Comparison of ENCODE assay signal across 8 cellular contexts in genomic region chr20:41316602-41317535, GRCh38. TPM values are rescaled to one million over a fixed set of nuclear protein-coding genes. Genes with fewer than 3 reads are reported as not detected.
DNase-seq lines count a peak whose midpoint lies in the region; ATAC-seq, FAIRE-seq and TF ChIP-seq lines count a peak whose summit lies in the region.

No MANE protein-coding gene starts in this region.

- H3K27ac ChIP-seq in HL-60 (replicated peaks) = peak overlapping the region; percentile 68
- H3K27ac ChIP-seq in temporal lobe (ENCODE audit: low read depth, low read length) = peak overlapping the region; percentile 91

- DNase-seq in CMK (ENCODE audit: low read depth) = peak; percentile 37
- peak; percentile 49 to 58 for DNase-seq in HL-60 (ENCODE audit: low read depth in 1 of 2, low spot score in 1 of 2)
- peak; percentile 66 for DNase-seq in RPMI8226
- peak; percentile 70 for DNase-seq in activated gamma-delta T cell treated with anti-CD3 and anti-CD28 coated beads, Interleukin-2, amount 50 U/mL, for 16 hours (ENCODE audit: low read depth)
- DNase-seq in frontal cortex (ENCODE audit: low spot score in 2 of 2) = peak; percentile 86 to 88
- DNase-seq in nucleus accumbens (lab: John Stamatoyannopoulos, UW) = peak in 54 of 56 donors; percentile 31 to 89 (median 73)

- H3K4me3 ChIP-seq in HL-60 (replicated peaks; ENCODE audit: insufficient read depth, low read length) = peak overlapping the region; percentile 92

- no peak for TF ChIP-seq CTCF in HL-60 (IDR thresholded peaks at IDR 0.05; ENCODE audit: insufficient read depth, low read length)

- FAIRE-seq in frontal cortex (lab: Jason Lieb, UNC) = no peak

- ATAC-seq in GM19468 (IDR thresholded peaks at IDR 0.05; ENCODE audit: extremely low read depth, unreplicated experiment) = peak; percentile 26

- H3K27me3 ChIP-seq in HL-60 (ENCODE audit: insufficient read depth, poor library complexity, severe bottlenecking) = no peaks in the 10 kb centered on the region

RNA-seq across cellular contexts. Expression of gene ZHX3, which starts 0.7 kb away (rescaled TPM):
- total RNA-seq in frontal cortex (14.3 TPM), temporal lobe (28.5 TPM)

RNA-seq across cellular contexts. Expression of gene LPIN3, which starts 23.8 kb away (rescaled TPM):
- total RNA-seq in frontal cortex (0.41 TPM), temporal lobe (0.49 TPM)

RNA-seq across cellular contexts. Expression of gene EMILIN3, which starts 49.7 kb away (rescaled TPM):
- total RNA-seq in frontal cortex = 1.6 TPM
- 3.7 TPM for total RNA-seq in temporal lobe

Comparison
In these comparisons a context has a peak if more than half of its experiments do, and no peak if none do; other contexts are left out.
1. Peak in every context shown above with its lines: DNase-seq, ATAC-seq, H3K4me3 ChIP-seq and H3K27ac ChIP-seq.
2. DNase-seq: peak in every context shown above with its lines; median percentile 87 in frontal cortex; 73 in nucleus accumbens; 70 in activated gamma-delta T cell treated with anti-CD3 and anti-CD28 coated beads, Interleukin-2, amount 50 U/mL, for 16 hours; 66 in RPMI8226; 54 in HL-60; 37 in CMK.